ENCODE assay signal across 8 cellular contexts in genomic region chr19:42268142-42268703, GRCh38. TPM values are rescaled to one million over a fixed set of nuclear protein-coding genes. Genes with fewer than 3 reads are reported as not detected.
DNase-seq lines count a peak whose midpoint lies in the region; ATAC-seq and TF ChIP-seq lines count a peak whose summit lies in the region.

No MANE protein-coding gene starts in this region.

- 0 to 1% methylated on average over 33 to 38 of the region's 46 CpGs for WGBS in lower leg skin, 2 donors

- H3K4me3 Mint-ChIP-seq in CD14-positive monocyte = peak overlapping the region in 1 of 2 donors; percentile 92

- DNase-seq in CD14-positive monocyte (ENCODE audit: low spot score) = peak; percentile 99
- peak; percentile 100 for DNase-seq in NCI-H748 (lab: John Stamatoyannopoulos, UW; ENCODE audit: unreplicated experiment)
- peak; percentile 98 for DNase-seq in activated CD4-positive, alpha-beta T cell treated with anti-CD3 and anti-CD28 coated beads, Interleukin-2, amount 50 U/mL, for 4 hours
- DNase-seq in ecto neural progenitor cell (ENCODE audit: low spot score) = peak; percentile 98
- DNase-seq in lower leg skin (ENCODE audit: low spot score in 2 of 2) = peak; percentile 100
- peak; percentile 92 to 99 for DNase-seq in stimulated activated CD4-positive, alpha-beta T cell treated with anti-CD3 and anti-CD28 coated beads, Interleukin-4, amount 100 ng/mL, for 4 hours

- intact Hi-C loops in CD14-positive monocyte (cut with micrococcal nuclease) (loop anchor here (1.0 to 2.0 kb wide), 3 partner anchors 13 to 26 kb away; partner anchors contain the start of genes ERF (in 2 of the 2) and GSK3A (in 1 of the 2)), lower leg skin (cut with DNase I; ENCODE audit: low total_unique reads) (no loop called here)

- TF ChIP-seq POLR2A in lower leg skin (IDR thresholded peaks at IDR 0.05) = peak in 1 of 2 donors; percentile 8

- peak overlapping the region in 1 of 7 donors; percentile 75 for H3K27ac Mint-ChIP-seq in CD14-positive monocyte

- TF ChIP-seq CTCF in CD14-positive monocyte (IDR thresholded peaks at IDR 0.05) (no peak), lower leg skin (IDR thresholded peaks at IDR 0.05) (peak in 1 of 3 donors; percentile 15)

- H3K4me3 ChIP-seq in lower leg skin (ENCODE audit: low read depth, poor library complexity, severe bottlenecking) = peak overlapping the region; percentile 57

- peaks cover 10 to 17% of the 10 kb centered on the region in 2 donors for H3K36me3 Mint-ChIP-seq in CD14-positive monocyte

- peaks cover 0 to 2% (median 0%) of the 10 kb centered on the region in 7 donors for H3K9me3 Mint-ChIP-seq in CD14-positive monocyte

- peaks cover 29% of the 10 kb centered on the region for H3K4me1 Mint-ChIP-seq in CD14-positive monocyte

- peaks cover 0 to 1% (median 1%) of the 10 kb centered on the region in 3 donors for H3K27me3 Mint-ChIP-seq in CD14-positive monocyte (ENCODE audit: low read depth in 3 of 3)

- ATAC-seq in GM19397 (IDR thresholded peaks at IDR 0.05; ENCODE audit: unreplicated experiment) (peak; percentile 56), HG03558 (IDR thresholded peaks at IDR 0.05; ENCODE audit: extremely low read depth, unreplicated experiment) (peak; percentile 24)

RNA-seq across cellular contexts. Expression of gene CIC, which starts 0.8 kb away (rescaled TPM):
- polyA plus RNA-seq in CD14-positive monocyte = under 1 TPM; 0.62 to 0.87 TPM
- 10 to 100 TPM; 57.8 to 90.0 (median 59.0) TPM for total RNA-seq in lower leg skin

RNA-seq across cellular contexts. Expression of gene ERF, which starts 13.3 kb away (rescaled TPM):
- 1 to 10 TPM; 2.3 to 3.4 TPM for polyA plus RNA-seq in CD14-positive monocyte
- 10 to 100 TPM; 29.9 to 44.0 (median 36.9) TPM for total RNA-seq in lower leg skin

RNA-seq across cellular contexts. Expression of gene GSK3A, which starts 25.8 kb away (rescaled TPM):
- 10 to 100 TPM; 12.3 to 14.9 TPM for polyA plus RNA-seq in CD14-positive monocyte
- 10 to 100 TPM; 31.4 to 42.0 (median 34.1) TPM for total RNA-seq in lower leg skin

RNA-seq across cellular contexts. Expression of gene PRR19, which starts 33.7 kb away (rescaled TPM):
- polyA plus RNA-seq in CD14-positive monocyte = under 1 TPM; 0.35 to 0.38 TPM
- total RNA-seq in lower leg skin = under 1 TPM in 3 of 4 donors, not detected in 1; 0.23 to 0.30 (median 0.29) TPM

RNA-seq across cellular contexts. Expression of gene PAFAH1B3, which starts 34.2 kb away (rescaled TPM):
- polyA plus RNA-seq in CD14-positive monocyte = 10 to 100 TPM; 15.3 to 15.5 TPM
- total RNA-seq in lower leg skin = 10 to 100 TPM in 3 of 4 donors, 1 to 10 TPM in 1; 4.3 to 18.4 (median 14.0) TPM

Comparison
In these comparisons a context has a peak if more than half of its experiments do, and no peak if none do; other contexts are left out.
1. Peak in every context shown above with its lines: DNase-seq, ATAC-seq and H3K4me3 ChIP-seq.